ENCODE assay signal across 14 cellular contexts in genomic region chr11:36231300-36231699, GRCh38. TPM values are rescaled to one million over a fixed set of nuclear protein-coding genes. Genes with fewer than 3 reads are reported as not detected.
DNase-seq lines count a peak whose midpoint lies in the region; ATAC-seq and TF ChIP-seq lines count a peak whose summit lies in the region.
"Had no signal": no experiment of that assay in that cellular context is flagged by ENCODE, and none has a peak within 500 bp of the region (broad histone marks: within the 10 kb centered on the region; RNA-seq: fewer than 3 reads in every experiment).

No MANE protein-coding gene starts in this region.

- peaks cover 31% of the 10 kb centered on the region for H3K36me3 Mint-ChIP-seq in brain

- peaks cover 45% of the 10 kb centered on the region for H3K4me1 Mint-ChIP-seq in brain
- H3K4me1 Mint-ChIP-seq: activated CD4-positive, alpha-beta T cell treated with anti-CD3 and anti-CD28 coated beads, Interleukin-2, amount 10 ng/mL, durations not matched to agents 7 days and 5 days; T-helper 17 cell had no signal

- DNase-seq in NCI-H82 (lab: John Stamatoyannopoulos, UW): peak; percentile 32
- no peak for DNase-seq in NCI-H82 treated with DMSO at 0.1 percent for 48 hours (lab: John Stamatoyannopoulos, UW; ENCODE audit: unreplicated experiment)
- DNase-seq in iris pigment epithelial cell (ENCODE audit: low read depth): peak; percentile 80
- peak; percentile 33 for DNase-seq in superior temporal gyrus (ENCODE audit: extremely low spot score)
- no peak for DNase-seq in NCI-H2107 treated with DMSO at 0.1 percent for 48 hours (lab: John Stamatoyannopoulos, UW; ENCODE audit: unreplicated experiment)
- no peak for DNase-seq in NK-92 (lab: John Stamatoyannopoulos, UW; ENCODE audit: unreplicated experiment)
- DNase-seq: activated CD4-positive, alpha-beta T cell treated with anti-CD3 and anti-CD28 coated beads, Interleukin-2, amount 10 ng/mL, durations not matched to agents 7 days and 5 days; activated gamma-delta T cell; kidney glomerular epithelial cell; NCI-H2227 treated with DMSO at 0.1 percent for 48 hours; T-helper 17 cell had no signal

- ATAC-seq in HG02970 (IDR thresholded peaks at IDR 0.05; ENCODE audit: low FRiP score, unreplicated experiment): no peak
- ATAC-seq: T-helper 17 cell had no signal

- H3K27ac Mint-ChIP-seq in brain: peak overlapping the region; percentile 65 to 97 (median 92)
- H3K27ac Mint-ChIP-seq: activated CD4-positive, alpha-beta T cell treated with anti-CD3 and anti-CD28 coated beads, Interleukin-2, amount 10 ng/mL, durations not matched to agents 7 days and 5 days; T-helper 17 cell had no signal

- no peak for TF ChIP-seq CTCF in brain (conservative IDR thresholded peaks at IDR 0.05)

- H3K27me3 Mint-ChIP-seq in brain: peaks cover 6% of the 10 kb centered on the region
- H3K27me3 Mint-ChIP-seq: type B pancreatic cell had no signal

- H3K9me3 Mint-ChIP-seq in brain: peaks cover 0 to 7% (median 4%) of the 10 kb centered on the region in 5 experiments
- H3K9me3 Mint-ChIP-seq: activated CD4-positive, alpha-beta T cell treated with anti-CD3 and anti-CD28 coated beads, Interleukin-2, amount 10 ng/mL, durations not matched to agents 7 days and 5 days; type B pancreatic cell had no signal

- peak overlapping the region in 4 of 5 experiments; percentile 11 to 71 (median 46) for H3K4me3 Mint-ChIP-seq in brain
- H3K4me3 Mint-ChIP-seq: activated CD4-positive, alpha-beta T cell treated with anti-CD3 and anti-CD28 coated beads, Interleukin-2, amount 10 ng/mL, durations not matched to agents 7 days and 5 days; T-helper 17 cell had no signal

RNA-seq across cellular contexts. Expression of gene COMMD9, which starts 57.9 kb away (rescaled TPM):
- 90.2 TPM for polyA plus RNA-seq in brain (ENCODE audit: insufficient read depth, low read depth, low replicate concordance)

Comparison
In these comparisons a context has a peak if more than half of its experiments do, and no peak if none do; other contexts are left out.
1. DNase-seq: peak in NCI-H82 (single experiment), iris pigment epithelial cell (single experiment) and superior temporal gyrus (single experiment); none in NCI-H82 treated with DMSO at 0.1 percent for 48 hours (single experiment), NCI-H2107 treated with DMSO at 0.1 percent for 48 hours (single experiment) and NK-92 (single experiment).